ENCODE assay signal across 12 cellular contexts in the genomic region with DNA sequence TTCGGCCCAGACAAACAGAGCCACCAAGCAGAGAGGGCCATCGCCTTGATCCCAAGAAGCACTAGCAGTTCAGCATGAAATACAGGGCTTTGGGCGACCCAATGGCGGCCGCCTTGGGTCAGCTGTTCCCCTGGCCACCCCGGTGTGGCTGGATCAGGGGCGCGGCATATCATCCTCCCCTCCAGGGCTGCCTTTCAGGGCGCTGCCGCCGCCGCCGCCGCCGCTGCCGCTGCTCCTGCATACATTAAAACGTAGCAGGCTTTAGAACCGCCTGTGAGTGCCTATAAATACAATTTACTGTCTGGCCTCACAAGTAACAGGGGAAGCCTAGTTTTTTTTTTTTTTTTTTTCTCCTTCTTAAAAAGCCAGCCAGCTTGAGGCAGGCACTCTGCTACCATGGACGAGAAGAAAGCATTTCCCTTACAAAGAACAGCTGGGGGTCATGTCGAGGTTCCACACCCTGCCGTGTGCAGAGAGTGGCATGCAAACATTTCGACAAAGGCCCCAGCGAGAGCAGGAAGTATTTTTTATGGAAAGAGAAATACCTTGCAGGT. TPM values are rescaled to one million over a fixed set of nuclear protein-coding genes. Genes with fewer than 3 reads are reported as not detected.
DNase-seq lines count a peak whose midpoint lies in the region; ATAC-seq and TF ChIP-seq lines count a peak whose summit lies in the region.
"Had no signal": no experiment of that assay in that cellular context is flagged by ENCODE, and none has a peak within 500 bp of the region (broad histone marks: within the 10 kb centered on the region; RNA-seq: fewer than 3 reads in every experiment).

No MANE protein-coding gene starts in this region.

- peak overlapping the region; percentile 95 for H3K27ac Mint-ChIP-seq in progenitor cell of endocrine pancreas
- H3K27ac Mint-ChIP-seq in T-helper 2 cell treated with Interferon-gamma antibody and Interleukin-4, amounts not matched to agents 5 μg/mL and 100 μg/mL, for 36 hours, result no peak overlapping the region
- H3K27ac Mint-ChIP-seq in activated naive CD4-positive, alpha-beta T cell treated with anti-CD3 and anti-CD28 coated beads, Interleukin-2, amount 50 U/mL, for 72 hours, result no peak overlapping the region

- no peak for ATAC-seq in activated naive CD4-positive, alpha-beta T cell treated with anti-CD3 and anti-CD28 coated beads, Interleukin-2, amount 50 U/mL, for 72 hours
- ATAC-seq in HG02870 (IDR thresholded peaks at IDR 0.05; ENCODE audit: unreplicated experiment), result no peak
- ATAC-seq: Panc1 had no signal

- H3K4me3 Mint-ChIP-seq in progenitor cell of endocrine pancreas (ENCODE audit: low read depth), result peak overlapping the region; percentile 50
- H3K4me3 Mint-ChIP-seq in T-helper 2 cell treated with Interferon-gamma antibody and Interleukin-4, amounts not matched to agents 5 μg/mL and 100 μg/mL, for 36 hours, result no peak overlapping the region

- H3K9ac ChIP-seq in HUES48 (ENCODE audit: low read depth, low read length), result peak overlapping the region; percentile 88
- H3K9ac ChIP-seq: parathyroid adenoma had no signal

- no peaks in the 10 kb centered on the region for H3K27me3 ChIP-seq in HUES48 (ENCODE audit: control insufficient read depth, insufficient read depth, low read length)
- H3K27me3 ChIP-seq: ascending aorta, esophagus muscularis mucosa had no signal

- peaks cover 30% of the 10 kb centered on the region for H3K4me1 Mint-ChIP-seq in progenitor cell of endocrine pancreas (ENCODE audit: low read depth)
- H3K4me1 Mint-ChIP-seq in T-helper 2 cell treated with Interferon-gamma antibody and Interleukin-4, amounts not matched to agents 5 μg/mL and 100 μg/mL, for 36 hours (ENCODE audit: low read depth), result no peaks in the 10 kb centered on the region

- H3K9me3 Mint-ChIP-seq in progenitor cell of endocrine pancreas (ENCODE audit: low read depth), result no peaks in the 10 kb centered on the region
- no peaks in the 10 kb centered on the region for H3K9me3 Mint-ChIP-seq in T-helper 2 cell treated with Interferon-gamma antibody and Interleukin-4, amounts not matched to agents 5 μg/mL and 100 μg/mL, for 36 hours
- H3K9me3 Mint-ChIP-seq in activated naive CD4-positive, alpha-beta T cell treated with anti-CD3 and anti-CD28 coated beads, Interleukin-2, amount 50 U/mL, for 72 hours, result no peaks in the 10 kb centered on the region

- peaks cover under 1% of the 10 kb centered on the region for H3K27me3 Mint-ChIP-seq in progenitor cell of endocrine pancreas
- no peaks in the 10 kb centered on the region for H3K27me3 Mint-ChIP-seq in T-helper 2 cell treated with Interferon-gamma antibody and Interleukin-4, amounts not matched to agents 5 μg/mL and 100 μg/mL, for 36 hours (ENCODE audit: low read depth)

- DNase-seq in NCI-H345 treated with DMSO at 0.1 percent for 48 hours (lab: John Stamatoyannopoulos, UW; ENCODE audit: unreplicated experiment) (peak; percentile 84), epithelial cell of esophagus (ENCODE audit: low read depth) (peak; percentile 17), progenitor cell of endocrine pancreas (ENCODE audit: low spot score, unreplicated experiment) (no peak), NK-92 (lab: John Stamatoyannopoulos, UW; ENCODE audit: unreplicated experiment) (no peak)
- DNase-seq in T-helper 2 cell treated with Interferon-gamma antibody and Interleukin-4, amounts not matched to agents 5 μg/mL and 100 μg/mL, for 36 hours (ENCODE audit: low spot score), result no peak
- no peak for DNase-seq in activated naive CD4-positive, alpha-beta T cell treated with anti-CD3 and anti-CD28 coated beads, Interleukin-2, amount 50 U/mL, for 72 hours (ENCODE audit: low spot score in 2 of 2)

- H3K36me3 Mint-ChIP-seq in progenitor cell of endocrine pancreas (ENCODE audit: insufficient read depth), result peaks cover 6% of the 10 kb centered on the region
- peaks cover 24% of the 10 kb centered on the region for H3K36me3 Mint-ChIP-seq in T-helper 2 cell treated with Interferon-gamma antibody and Interleukin-4, amounts not matched to agents 5 μg/mL and 100 μg/mL, for 36 hours (ENCODE audit: low read depth)
- H3K36me3 Mint-ChIP-seq in activated naive CD4-positive, alpha-beta T cell treated with anti-CD3 and anti-CD28 coated beads, Interleukin-2, amount 50 U/mL, for 72 hours, result peaks cover 0 to 5% of the 10 kb centered on the region in 2 donors

- H3K4me1 ChIP-seq in HUES48 (ENCODE audit: control insufficient read depth, insufficient read depth, low read length), result peaks cover 70% of the 10 kb centered on the region
- H3K4me1 ChIP-seq: ascending aorta, parathyroid adenoma had no signal

- H3K9me3 ChIP-seq in HUES48 (ENCODE audit: control insufficient read depth, insufficient read depth, low read length), result no peaks in the 10 kb centered on the region
- H3K9me3 ChIP-seq: ascending aorta, esophagus muscularis mucosa had no signal

- peak overlapping the region; percentile 99 for H3K27ac ChIP-seq in HUES48 (ENCODE audit: low read depth, low read length)
- H3K27ac ChIP-seq: ascending aorta, esophagus muscularis mucosa, parathyroid adenoma had no signal

- H3K4me3 ChIP-seq in HUES48 (ENCODE audit: low read depth, low read length), result peak overlapping the region; percentile 57
- H3K4me3 ChIP-seq in epithelial cell of esophagus (ENCODE audit: low read length), result no peak overlapping the region
- H3K4me3 ChIP-seq: ascending aorta, esophagus muscularis mucosa had no signal

- TF ChIP-seq CTCF in epithelial cell of esophagus (IDR thresholded peaks at IDR 0.05; ENCODE audit: insufficient read depth, low read depth, low read length, missing control alignments) (no peak), progenitor cell of endocrine pancreas (IDR thresholded peaks at IDR 0.05; ENCODE audit: unreplicated experiment) (no peak)

- H3K36me3 ChIP-seq in HUES48 (ENCODE audit: control insufficient read depth, insufficient read depth, low read length), result peaks cover 47% of the 10 kb centered on the region

RNA-seq across cellular contexts. Expression of gene EFCAB10, which starts 57.7 kb away (rescaled TPM):
- 0.53 and 0.73 TPM in 2 replicates for total RNA-seq in progenitor cell of endocrine pancreas
- not detected for total RNA-seq in activated naive CD4-positive, alpha-beta T cell treated with anti-CD3 and anti-CD28 coated beads, Interleukin-2, amount 50 U/mL, for 72 hours
- total RNA-seq: ascending aorta, esophagus muscularis mucosa had no signal

Comparison
In these comparisons a context has a peak if more than half of its experiments do, and no peak if none do; other contexts are left out.
1. DNase-seq: peak in NCI-H345 treated with DMSO at 0.1 percent for 48 hours (single experiment) and epithelial cell of esophagus (single experiment); none in progenitor cell of endocrine pancreas (single experiment), NK-92 (single experiment), T-helper 2 cell treated with Interferon-gamma antibody and Interleukin-4, amounts not matched to agents 5 μg/mL and 100 μg/mL, for 36 hours (single experiment) and activated naive CD4-positive, alpha-beta T cell treated with anti-CD3 and anti-CD28 coated beads, Interleukin-2, amount 50 U/mL, for 72 hours (0 of 2).